23 cellular contexts compared by ENCODE assay signal in genomic region chr5:6755519-6755918, GRCh38.
"Had no signal": no experiment of that assay in that cellular context is flagged by ENCODE, and none has a peak within 500 bp of the region (broad histone marks: within the 10 kb centered on the region; RNA-seq: fewer than 3 reads in every experiment).

No MANE protein-coding gene starts in this region.

- H3K9me3 ChIP-seq: left ventricle myocardium inferior, tibial nerve, uterus had no signal

- H3K4me3 Mint-ChIP-seq: activated B cell treated with CpG ODN at 0.5 μM for 24 hours; activated CD4-positive, alpha-beta T cell treated with anti-CD3 and anti-CD28 coated beads for 36 hours; activated naive CD4-positive, alpha-beta T cell treated with anti-CD3 and anti-CD28 coated beads, Interleukin-2, amount 10 ng/mL, durations not matched to agents 7 days and 5 days; dendritic cell treated with granulocyte-macrophage colony-stimulating factor and Interleukin-4, amounts not matched to agents 40 ng/mL and 50 ng/mL, for 4 days; naive B cell; neural crest cell; T-helper 1 cell treated with Interleukin-12 subunit alpha and Interleukin-12 subunit beta and Interleukin-4 antibody, amounts not matched to agents 30 μg/mL and 1 μg/mL, for 36 hours had no signal

- H3K9me3 Mint-ChIP-seq: activated B cell treated with CpG ODN at 0.5 μM for 24 hours; activated naive CD4-positive, alpha-beta T cell treated with anti-CD3 and anti-CD28 coated beads, Interleukin-2, amount 10 ng/mL, durations not matched to agents 7 days and 5 days; dendritic cell treated with granulocyte-macrophage colony-stimulating factor and Interleukin-4, amounts not matched to agents 40 ng/mL and 50 ng/mL, for 4 days; naive B cell; neural crest cell; T-helper 1 cell treated with Interleukin-12 subunit alpha and Interleukin-12 subunit beta and Interleukin-4 antibody, amounts not matched to agents 30 μg/mL and 1 μg/mL, for 36 hours had no signal

- H3K27ac ChIP-seq: left ventricle myocardium inferior, tibial nerve, uterus had no signal

- H3K36me3 ChIP-seq: uterus had no signal

- H3K4me1 Mint-ChIP-seq: activated B cell treated with CpG ODN at 0.5 μM for 24 hours; activated CD4-positive, alpha-beta T cell treated with anti-CD3 and anti-CD28 coated beads for 36 hours; activated naive CD4-positive, alpha-beta T cell treated with anti-CD3 and anti-CD28 coated beads, Interleukin-2, amount 10 ng/mL, durations not matched to agents 7 days and 5 days; neural crest cell had no signal

- H3K27me3 ChIP-seq: tibial nerve, uterus had no signal

- ATAC-seq: activated CD4-positive, alpha-beta T cell treated with anti-CD3 and anti-CD28 coated beads for 36 hours; stimulated activated naive CD8-positive, alpha-beta T cell treated with anti-CD3 and anti-CD28 coated beads, Interleukin-15, Interleukin-2, amounts not matched to agents 100 U/mL and 50 U/mL, for 24 hours had no signal

- DNase-seq: activated B cell treated with CpG ODN at 0.5 μM for 24 hours; activated CD4-positive, alpha-beta T cell treated with anti-CD3 and anti-CD28 coated beads for 36 hours; activated CD4-positive, alpha-beta T cell treated with anti-CD3 and anti-CD28 coated beads, Interleukin-2, amount 50 U/mL, for 4 hours; activated CD8-positive, alpha-beta memory T cell treated with anti-CD3 and anti-CD28 coated beads for 24 hours; activated CD8-positive, alpha-beta memory T cell treated with anti-CD3 and anti-CD28 coated beads, Interleukin-2, amount 50 U/mL, for 4 hours; activated naive CD4-positive, alpha-beta T cell treated with anti-CD3 and anti-CD28 coated beads, Interleukin-2, amount 10 ng/mL, durations not matched to agents 7 days and 5 days; activated T-cell treated with anti-CD3 and anti-CD28 coated beads, Interleukin-2, amount 50 U/mL, for 48 hours; effector CD8-positive, alpha-beta T cell; foreskin melanocyte; hippocampal formation; kidney glomerular epithelial cell; left ventricle myocardium inferior; mesenchymal stem cell; naive B cell; occipital lobe; stimulated activated CD4-positive, alpha-beta T cell treated with anti-CD3 and anti-CD28 coated beads, Interleukin-12 subunit alpha, Interleukin-12 subunit beta, amount 100 ng/mL, for 4 hours; stimulated activated CD4-positive, alpha-beta T cell treated with anti-CD3 and anti-CD28 coated beads, Interleukin-4, amount 100 ng/mL, for 4 hours; stimulated activated naive CD8-positive, alpha-beta T cell treated with anti-CD3 and anti-CD28 coated beads, Interleukin-15, Interleukin-2, amounts not matched to agents 100 U/mL and 50 U/mL, for 24 hours; uterus had no signal

- H3K4me3 ChIP-seq: left ventricle myocardium inferior, tibial nerve, uterus had no signal

- H3K27ac Mint-ChIP-seq: activated B cell treated with CpG ODN at 0.5 μM for 24 hours; activated CD4-positive, alpha-beta T cell treated with anti-CD3 and anti-CD28 coated beads for 36 hours; activated naive CD4-positive, alpha-beta T cell treated with anti-CD3 and anti-CD28 coated beads, Interleukin-2, amount 10 ng/mL, durations not matched to agents 7 days and 5 days; dendritic cell treated with granulocyte-macrophage colony-stimulating factor and Interleukin-4, amounts not matched to agents 40 ng/mL and 50 ng/mL, for 4 days; T-helper 1 cell treated with Interleukin-12 subunit alpha and Interleukin-12 subunit beta and Interleukin-4 antibody, amounts not matched to agents 30 μg/mL and 1 μg/mL, for 36 hours had no signal

- H3K4me1 ChIP-seq: tibial nerve, uterus had no signal

- H3K27me3 Mint-ChIP-seq: activated B cell treated with CpG ODN at 0.5 μM for 24 hours; activated CD4-positive, alpha-beta T cell treated with anti-CD3 and anti-CD28 coated beads for 36 hours; activated naive CD4-positive, alpha-beta T cell treated with anti-CD3 and anti-CD28 coated beads, Interleukin-2, amount 10 ng/mL, durations not matched to agents 7 days and 5 days; dendritic cell treated with granulocyte-macrophage colony-stimulating factor and Interleukin-4, amounts not matched to agents 40 ng/mL and 50 ng/mL, for 4 days; naive B cell had no signal
